In the genomic region with DNA sequence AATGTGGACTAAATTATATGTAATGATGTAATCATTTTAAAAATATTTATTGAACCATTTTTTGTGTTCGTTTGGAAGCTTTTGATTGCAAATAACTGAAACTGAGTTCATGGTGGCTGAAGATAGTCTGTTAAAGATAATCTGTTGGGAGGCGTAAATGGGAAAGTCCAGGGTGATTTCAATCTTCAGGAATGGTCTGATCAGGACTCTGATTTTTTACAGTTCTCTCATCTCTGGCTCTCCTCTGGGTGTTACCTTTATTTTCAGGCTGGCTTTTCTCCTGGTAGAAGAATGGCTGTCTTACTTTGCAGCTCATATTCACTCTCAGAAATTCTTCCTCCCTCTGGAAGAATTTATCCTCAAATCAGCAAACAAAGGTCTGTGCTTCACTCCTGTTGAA, we compare ENCODE assay signal across 34 cellular contexts.
"Had no signal": no experiment of that assay in that cellular context is flagged by ENCODE, and none has a peak within 500 bp of the region (broad histone marks: within the 10 kb centered on the region; RNA-seq: fewer than 3 reads in every experiment).

No MANE protein-coding gene starts in this region.

- H3K27me3 ChIP-seq: adrenal gland, body of pancreas had no signal

- H3K27ac Mint-ChIP-seq: activated CD4-positive, alpha-beta memory T cell treated with anti-CD3 and anti-CD28 coated beads for 36 hours; activated CD4-positive, alpha-beta T cell treated with anti-CD3 and anti-CD28 coated beads for 36 hours; activated CD4-positive, alpha-beta T cell treated with anti-CD3 and anti-CD28 coated beads, Interleukin-2, amount 10 ng/mL, durations not matched to agents 24 days and 14 days; activated naive CD8-positive, alpha-beta T cell treated with anti-CD3 and anti-CD28 coated beads for 36 hours; activated naive CD8-positive, alpha-beta T cell treated with anti-CD3 and anti-CD28 coated beads, Interleukin-2, amount 50 U/mL, for 24 hours; activated T-helper 17 cell treated with anti-CD3 and anti-CD28 coated beads, Interleukin-2, amount 50 U/mL, for 72 hours; effector memory CD8-positive, alpha-beta T cell; T-helper 1 cell treated with Interleukin-12 subunit alpha and Interleukin-12 subunit beta and Interleukin-4 antibody, amounts not matched to agents 30 μg/mL and 1 μg/mL, for 36 hours; T-helper 2 cell treated with Interferon-gamma antibody and Interleukin-4, amounts not matched to agents 5 μg/mL and 100 μg/mL, for 36 hours had no signal

- H3K4me1 Mint-ChIP-seq: activated T-helper 17 cell treated with anti-CD3 and anti-CD28 coated beads, Interleukin-2, amount 50 U/mL, for 72 hours had no signal

- H3K9me3 Mint-ChIP-seq: activated CD4-positive, alpha-beta memory T cell treated with anti-CD3 and anti-CD28 coated beads for 36 hours; activated CD4-positive, alpha-beta T cell treated with anti-CD3 and anti-CD28 coated beads, Interleukin-2, amount 10 ng/mL, durations not matched to agents 24 days and 14 days; activated naive CD4-positive, alpha-beta T cell treated with anti-CD3 and anti-CD28 coated beads, Interleukin-2, amount 50 U/mL, for 24 hours; activated naive CD8-positive, alpha-beta T cell treated with anti-CD3 and anti-CD28 coated beads for 36 hours; activated naive CD8-positive, alpha-beta T cell treated with anti-CD3 and anti-CD28 coated beads, Interleukin-2, amount 50 U/mL, for 24 hours; activated T-cell treated with anti-CD3 and anti-CD28 coated beads, Interleukin-2, amount 50 U/mL, for 4 hours; activated T-helper 17 cell treated with anti-CD3 and anti-CD28 coated beads, Interleukin-2, amount 50 U/mL, for 72 hours; effector memory CD8-positive, alpha-beta T cell; T-cell; T-helper 1 cell treated with Interleukin-12 subunit alpha and Interleukin-12 subunit beta and Interleukin-4 antibody, amounts not matched to agents 30 μg/mL and 1 μg/mL, for 36 hours; T-helper 2 cell treated with Interferon-gamma antibody and Interleukin-4, amounts not matched to agents 5 μg/mL and 100 μg/mL, for 36 hours had no signal

- H3K27me3 Mint-ChIP-seq: activated CD4-positive, alpha-beta memory T cell treated with anti-CD3 and anti-CD28 coated beads for 36 hours; activated naive CD4-positive, alpha-beta T cell treated with anti-CD3 and anti-CD28 coated beads, Interleukin-2, amount 50 U/mL, for 24 hours had no signal

- H3K36me3 ChIP-seq: adrenal gland, esophagus muscularis mucosa, gastrocnemius medialis, heart left ventricle had no signal

- H3K9me3 ChIP-seq: adrenal gland, body of pancreas, esophagus muscularis mucosa, gastrocnemius medialis, heart left ventricle had no signal

- FAIRE-seq: colon had no signal

- H3K36me3 Mint-ChIP-seq: activated CD4-positive, alpha-beta memory T cell treated with anti-CD3 and anti-CD28 coated beads for 36 hours; activated naive CD4-positive, alpha-beta T cell treated with anti-CD3 and anti-CD28 coated beads, Interleukin-2, amount 50 U/mL, for 24 hours; activated naive CD8-positive, alpha-beta T cell treated with anti-CD3 and anti-CD28 coated beads for 36 hours; T-cell had no signal

- DNase-seq: activated CD4-positive, alpha-beta memory T cell treated with anti-CD3 and anti-CD28 coated beads for 36 hours; activated CD4-positive, alpha-beta T cell treated with anti-CD3 and anti-CD28 coated beads for 36 hours; activated CD4-positive, alpha-beta T cell treated with anti-CD3 and anti-CD28 coated beads, Interleukin-2, amount 10 ng/mL, durations not matched to agents 24 days and 14 days; activated CD4-positive, CD25-positive, alpha-beta regulatory T cell; activated CD4-positive, CD25-positive, alpha-beta regulatory T cell treated with anti-CD3 and anti-CD28 coated beads, Interleukin-2, amount 50 U/mL, for 72 hours; activated CD8-positive, alpha-beta memory T cell treated with anti-CD3 and anti-CD28 coated beads for 24 hours; activated effector memory CD4-positive, alpha-beta T cell treated with Interleukin-2 at 50 U/mL for 16 hours; activated gamma-delta T cell treated with Interleukin-2 at 50 U/mL for 16 hours; activated naive CD4-positive, alpha-beta T cell treated with Interleukin-2 at 50 U/mL for 16 hours; activated naive CD8-positive, alpha-beta T cell treated with anti-CD3 and anti-CD28 coated beads for 36 hours; activated naive CD8-positive, alpha-beta T cell treated with anti-CD3 and anti-CD28 coated beads, Interleukin-2, amount 50 U/mL, for 24 hours; activated T-cell treated with anti-CD3 and anti-CD28 coated beads, Interleukin-2, amount 50 U/mL, for 4 hours; adrenal gland; amygdala; aorta; body of pancreas; caudate nucleus; cortex of kidney; dermis blood vessel endothelial cell; effector CD4-positive, alpha-beta T cell; effector memory CD8-positive, alpha-beta T cell; erythroblast; foreskin keratinocyte; gastrocnemius medialis; glutamatergic neuron; heart left ventricle; T-cell; T1000 had no signal

- H3K27ac ChIP-seq: adrenal gland, body of pancreas, esophagus muscularis mucosa, foreskin keratinocyte, gastrocnemius medialis, heart left ventricle had no signal

- H3K4me1 ChIP-seq: adrenal gland, body of pancreas, esophagus muscularis mucosa, foreskin keratinocyte, gastrocnemius medialis, heart left ventricle had no signal

- H3K4me3 ChIP-seq: adrenal gland, body of pancreas, esophagus muscularis mucosa, gastrocnemius medialis, heart left ventricle had no signal

- ATAC-seq: activated CD4-positive, alpha-beta T cell treated with anti-CD3 and anti-CD28 coated beads for 36 hours; activated naive CD8-positive, alpha-beta T cell treated with anti-CD3 and anti-CD28 coated beads, Interleukin-2, amount 50 U/mL, for 24 hours; activated T-cell treated with anti-CD3 and anti-CD28 coated beads, Interleukin-2, amount 50 U/mL, for 4 hours; activated T-helper 17 cell treated with anti-CD3 and anti-CD28 coated beads, Interleukin-2, amount 50 U/mL, for 72 hours; body of pancreas; effector memory CD8-positive, alpha-beta T cell; foreskin keratinocyte; gastrocnemius medialis; heart left ventricle; T-cell had no signal

- H3K4me3 Mint-ChIP-seq: activated CD4-positive, alpha-beta memory T cell treated with anti-CD3 and anti-CD28 coated beads for 36 hours; activated CD4-positive, alpha-beta T cell treated with anti-CD3 and anti-CD28 coated beads for 36 hours; activated CD4-positive, alpha-beta T cell treated with anti-CD3 and anti-CD28 coated beads, Interleukin-2, amount 10 ng/mL, durations not matched to agents 24 days and 14 days; activated naive CD8-positive, alpha-beta T cell treated with anti-CD3 and anti-CD28 coated beads for 36 hours; activated naive CD8-positive, alpha-beta T cell treated with anti-CD3 and anti-CD28 coated beads, Interleukin-2, amount 50 U/mL, for 24 hours; activated T-cell treated with anti-CD3 and anti-CD28 coated beads, Interleukin-2, amount 50 U/mL, for 4 hours; activated T-helper 17 cell treated with anti-CD3 and anti-CD28 coated beads, Interleukin-2, amount 50 U/mL, for 72 hours; effector memory CD8-positive, alpha-beta T cell; T-cell; T-helper 1 cell treated with Interleukin-12 subunit alpha and Interleukin-12 subunit beta and Interleukin-4 antibody, amounts not matched to agents 30 μg/mL and 1 μg/mL, for 36 hours; T-helper 2 cell treated with Interferon-gamma antibody and Interleukin-4, amounts not matched to agents 5 μg/mL and 100 μg/mL, for 36 hours had no signal
